ENCODE assay signal across 9 cellular contexts in genomic region chr14:30849354-30849753, GRCh38. TPM values are rescaled to one million over a fixed set of nuclear protein-coding genes. Genes with fewer than 3 reads are reported as not detected.
DNase-seq lines count a peak whose midpoint lies in the region; ATAC-seq, FAIRE-seq and TF ChIP-seq lines count a peak whose summit lies in the region.
"Had no signal": no experiment of that assay in that cellular context is flagged by ENCODE, and none has a peak within 500 bp of the region (broad histone marks: within the 10 kb centered on the region; RNA-seq: fewer than 3 reads in every experiment).

No MANE protein-coding gene starts in this region.

- H3K27me3 ChIP-seq in GM06990 (replicated peaks; ENCODE audit: control insufficient read depth, insufficient read depth, low read length) (no peaks in the 10 kb centered on the region), HL-60 (ENCODE audit: insufficient read depth, poor library complexity, severe bottlenecking) (no peaks in the 10 kb centered on the region)

- 0 out of 2 replicates have a peak overlapping the region, but pooled peaks have one; percentile 14 for H3K27ac ChIP-seq in HL-60 (replicated peaks)

- H3K27me3 Mint-ChIP-seq in WTC11 (ENCODE audit: low read depth) = no peaks in the 10 kb centered on the region; the same call in 1 of the 2 replicates

- POLR2A ChIA-PET in WTC11 (lab: Charles Lee) = no interaction called here

- no peaks in the 10 kb centered on the region for H3K36me3 Mint-ChIP-seq in WTC11

- FAIRE-seq in RCC 7860 (lab: Jason Lieb, UNC) = no peak

- TF ChIP-seq CTCF in GM06990 (IDR thresholded peaks at IDR 0.05; ENCODE audit: insufficient read depth, low read length, poor library complexity, severe bottlenecking) (no peak), HL-60 (IDR thresholded peaks at IDR 0.05; ENCODE audit: insufficient read depth, low read length) (no peak), WTC11 (IDR thresholded peaks at IDR 0.05) (no peak)

- H3K36me3 ChIP-seq in GM06990 (ENCODE audit: control insufficient read depth, insufficient read depth, low read length) = no peaks in the 10 kb centered on the region

- H3K27ac Mint-ChIP-seq in WTC11 = no peak overlapping the region

- no peak overlapping the region for H3K4me3 Mint-ChIP-seq in WTC11

- no peaks in the 10 kb centered on the region for H3K4me1 Mint-ChIP-seq in WTC11

- peak; percentile 95 for ATAC-seq in GM19395 (IDR thresholded peaks at IDR 0.05; ENCODE audit: unreplicated experiment)
- ATAC-seq in HG02884 (IDR thresholded peaks at IDR 0.05; ENCODE audit: unreplicated experiment) = peak; percentile 93
- ATAC-seq in WTC11 = no peak

- DNase-seq in GM06990 (ENCODE audit: extremely low read depth, insufficient read length) (peak; percentile 73), HL-60 (ENCODE audit: low read depth in 1 of 2, low spot score in 1 of 2) (peak; percentile 17 to 20), NCI-H2171 (lab: John Stamatoyannopoulos, UW) (no peak), dermis blood vessel endothelial cell (no peak), RCC 7860 (ENCODE audit: low spot score) (no peak), WTC11 (ENCODE audit: low spot score) (no peak)
- DNase-seq: NCI-H524 had no signal

- peaks cover 5% of the 10 kb centered on the region for H3K9me3 Mint-ChIP-seq in WTC11

- CTCF ChIA-PET in WTC11 (lab: Charles Lee) = no interaction called here

- no peak overlapping the region for H3K4me3 ChIP-seq in GM06990 (replicated peaks; ENCODE audit: low read depth, low read length)
- H3K4me3 ChIP-seq in HL-60 (replicated peaks; ENCODE audit: insufficient read depth, low read length) = no peak overlapping the region

TF ChIP-seq in WTC11, 78 proteins besides CTCF, POLR2A, EP300 and RAD21:
- TF ChIP-seq CREB1 (CRISPR knock-in tag; IDR thresholded peaks at IDR 0.05) = no peak
TF ChIP-seq in WTC11: peak in this region for 0.

RNA-seq across cellular contexts. Expression of gene COCH, which starts 25.0 kb away (rescaled TPM):
- 1.2 and 1.9 TPM in 2 replicates for total RNA-seq in dermis blood vessel endothelial cell
- total RNA-seq in WTC11 (2021) = 9.4 to 10.6 TPM (median 10.2 TPM) in 3 replicates

Comparison
In these comparisons a context has a peak if more than half of its experiments do, and no peak if none do; other contexts are left out.
1. DNase-seq: peak in GM06990 (single experiment) and HL-60 (2 of 2); none in NCI-H2171 (single experiment), dermis blood vessel endothelial cell (single experiment), RCC 7860 (single experiment) and WTC11 (single experiment).